Comparison of ENCODE assay signal across 9 cellular contexts in the genomic region with DNA sequence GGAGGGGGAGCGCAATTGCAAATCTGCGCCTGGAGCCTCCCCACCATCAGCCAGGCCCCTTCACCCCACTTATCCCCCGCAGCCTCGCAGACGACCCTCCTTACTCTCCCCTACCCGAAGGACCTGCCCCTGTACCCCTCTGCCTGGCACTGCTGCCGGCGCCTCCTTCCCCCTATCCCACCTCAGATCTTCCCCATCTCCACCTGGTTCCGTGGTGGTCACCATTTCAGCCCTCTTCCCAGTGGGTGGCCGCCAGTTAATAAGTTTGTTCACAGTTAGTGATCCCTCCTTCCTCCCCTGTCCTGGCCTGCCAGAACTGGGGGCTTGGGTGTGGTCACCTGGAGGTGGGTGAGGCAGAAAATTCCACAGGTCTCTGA. TPM values are rescaled to one million over a fixed set of nuclear protein-coding genes. Genes with fewer than 3 reads are reported as not detected.
A peak's percentile ranks its signal among the peaks of the same experiment; 100 is the strongest.
DNase-seq lines count a peak whose midpoint lies in the region; ATAC-seq, FAIRE-seq and TF ChIP-seq lines count a peak whose summit lies in the region.
"Had no signal": no experiment of that assay in that cellular context is flagged by ENCODE, and none has a peak within 500 bp of the region (broad histone marks: within the 10 kb centered on the region; RNA-seq: fewer than 3 reads in every experiment).

No MANE protein-coding gene starts in this region.

- H3K27me3 ChIP-seq in gastrocnemius medialis = no peaks in the 10 kb centered on the region

- peak; percentile 20 to 34 for ATAC-seq in gastrocnemius medialis
- no peak for ATAC-seq in HG03342 (IDR thresholded peaks at IDR 0.05; ENCODE audit: unreplicated experiment)
- no peak for ATAC-seq in GM18511 (IDR thresholded peaks at IDR 0.05; ENCODE audit: unreplicated experiment)
- ATAC-seq: activated naive CD4-positive, alpha-beta T cell treated with anti-CD3 and anti-CD28 coated beads, Interleukin-2, amount 50 U/mL, for 72 hours had no signal

- H3K9me3 ChIP-seq in gastrocnemius medialis = no peaks in the 10 kb centered on the region

- no peaks in the 10 kb centered on the region for H3K27me3 Mint-ChIP-seq in activated CD4-positive, alpha-beta T cell treated with anti-CD3 and anti-CD28 coated beads, Interleukin-2, amount 10 ng/mL, durations not matched to agents 24 days and 14 days

- peak overlapping the region; percentile 93 to 95 (median 95) for H3K27ac ChIP-seq in gastrocnemius medialis

- DNase-seq in GM20000 (ENCODE audit: low spot score) (peak; percentile 27), astrocyte of the hippocampus (ENCODE audit: low read depth, low spot score) (peak; percentile 11), gastrocnemius medialis (no peak), frontal cortex (ENCODE audit: low spot score in 2 of 2) (no peak)
- no peak for DNase-seq in activated CD4-positive, alpha-beta T cell treated with anti-CD3 and anti-CD28 coated beads, Interleukin-2, amount 10 ng/mL, durations not matched to agents 24 days and 14 days

- intact Hi-C loops in gastrocnemius medialis (cut with DNase I; ENCODE audit: low total_unique reads) = loop anchor here (1.0 to 2.0 kb wide), 2 partner anchors 23 to 28 kb away; no protein-coding TSS in a partner anchor
- intact Hi-C loops in activated CD4-positive, alpha-beta T cell treated with anti-CD3 and anti-CD28 coated beads, Interleukin-2, amount 10 ng/mL, durations not matched to agents 24 days and 14 days (cut with micrococcal nuclease) = no loop called here

- in situ Hi-C loops in gastrocnemius medialis (cut with MboI; ENCODE audit: low sequenced_read_pairs in 4 of 4) = no loop called here

- H3K4me1 ChIP-seq in gastrocnemius medialis = peaks cover 30 to 32% of the 10 kb centered on the region in 2 donors

- peaks cover 19% of the 10 kb centered on the region for H3K36me3 Mint-ChIP-seq in activated CD4-positive, alpha-beta T cell treated with anti-CD3 and anti-CD28 coated beads, Interleukin-2, amount 10 ng/mL, durations not matched to agents 24 days and 14 days (ENCODE audit: low read depth)
- H3K36me3 Mint-ChIP-seq: activated naive CD4-positive, alpha-beta T cell treated with anti-CD3 and anti-CD28 coated beads, Interleukin-2, amount 50 U/mL, for 72 hours had no signal

- no peaks in the 10 kb centered on the region for H3K9me3 Mint-ChIP-seq in activated CD4-positive, alpha-beta T cell treated with anti-CD3 and anti-CD28 coated beads, Interleukin-2, amount 10 ng/mL, durations not matched to agents 24 days and 14 days
- H3K9me3 Mint-ChIP-seq: activated naive CD4-positive, alpha-beta T cell treated with anti-CD3 and anti-CD28 coated beads, Interleukin-2, amount 50 U/mL, for 72 hours had no signal

- H3K4me3 ChIP-seq in iPS-11a (ENCODE audit: low read depth, low read length) (peak overlapping the region; percentile 49), gastrocnemius medialis (peak overlapping the region; percentile 65 to 80 (median 76))

- peaks cover 0 to 33% of the 10 kb centered on the region in 2 donors for H3K36me3 ChIP-seq in gastrocnemius medialis

- no peak for FAIRE-seq in frontal cortex (lab: Jason Lieb, UNC)

- TF ChIP-seq CTCF in GM20000 (IDR thresholded peaks at IDR 0.05; ENCODE audit: extremely low read depth, missing control alignments) (no peak), gastrocnemius medialis (IDR thresholded peaks at IDR 0.05 in 4 of 5, conservative IDR thresholded peaks at IDR 0.05 in 1 of 5) (no peak)

- no peak overlapping the region for H3K4me3 Mint-ChIP-seq in activated CD4-positive, alpha-beta T cell treated with anti-CD3 and anti-CD28 coated beads, Interleukin-2, amount 10 ng/mL, durations not matched to agents 24 days and 14 days

- TF ChIP-seq POLR2A in gastrocnemius medialis (IDR thresholded peaks at IDR 0.05) = no peak

- H3K27ac Mint-ChIP-seq in activated CD4-positive, alpha-beta T cell treated with anti-CD3 and anti-CD28 coated beads, Interleukin-2, amount 10 ng/mL, durations not matched to agents 24 days and 14 days = no peak overlapping the region

- H3K4me1 Mint-ChIP-seq in activated CD4-positive, alpha-beta T cell treated with anti-CD3 and anti-CD28 coated beads, Interleukin-2, amount 10 ng/mL, durations not matched to agents 24 days and 14 days = peaks cover 26% of the 10 kb centered on the region

RNA-seq across cellular contexts. Expression of a gene that starts 0.4 kb away (rescaled TPM):
- total RNA-seq in gastrocnemius medialis (100 to 1,000 TPM in 2 of 4 donors, 10 to 100 TPM in 2; 51.1 to 168 (median 105) TPM), frontal cortex (18.8 TPM)
- total RNA-seq in activated CD4-positive, alpha-beta T cell treated with anti-CD3 and anti-CD28 coated beads, Interleukin-2, amount 10 ng/mL, durations not matched to agents 24 days and 14 days = 85.5 and 98.6 TPM in 2 replicates

RNA-seq across cellular contexts. Expression of a gene that starts 28.4 kb away (rescaled TPM):
- 10 to 100 TPM; 67.3 to 88.2 (median 76.6) TPM for total RNA-seq in gastrocnemius medialis
- 588 TPM in 2 replicates for total RNA-seq in activated CD4-positive, alpha-beta T cell treated with anti-CD3 and anti-CD28 coated beads, Interleukin-2, amount 10 ng/mL, durations not matched to agents 24 days and 14 days
- 132 TPM for total RNA-seq in frontal cortex

RNA-seq across cellular contexts. Expression of a gene that starts 38.6 kb away (rescaled TPM):
- total RNA-seq in gastrocnemius medialis = under 1 TPM in 1 of 4 donors, not detected in 3; 0.32 TPM
- not detected in 2 replicates for total RNA-seq in activated CD4-positive, alpha-beta T cell treated with anti-CD3 and anti-CD28 coated beads, Interleukin-2, amount 10 ng/mL, durations not matched to agents 24 days and 14 days
- total RNA-seq in frontal cortex = 0.41 TPM
- total RNA-seq: activated naive CD4-positive, alpha-beta T cell treated with anti-CD3 and anti-CD28 coated beads, Interleukin-2, amount 50 U/mL, for 72 hours had no signal

RNA-seq across cellular contexts. Expression of a gene that starts 57.0 kb away (rescaled TPM):
- total RNA-seq in gastrocnemius medialis = 10 to 100 TPM in 3 of 4 donors, 1 to 10 TPM in 1; 7.3 to 18.1 (median 13.4) TPM
- total RNA-seq in activated CD4-positive, alpha-beta T cell treated with anti-CD3 and anti-CD28 coated beads, Interleukin-2, amount 10 ng/mL, durations not matched to agents 24 days and 14 days = 41.0 and 44.2 TPM in 2 replicates
- 73.0 TPM for total RNA-seq in frontal cortex

RNA-seq across cellular contexts. Expression of a gene that starts 59.9 kb away (rescaled TPM):
- total RNA-seq in gastrocnemius medialis (10 to 100 TPM; 16.8 to 24.1 (median 19.9) TPM), frontal cortex (2.0 TPM)
- total RNA-seq in activated CD4-positive, alpha-beta T cell treated with anti-CD3 and anti-CD28 coated beads, Interleukin-2, amount 10 ng/mL, durations not matched to agents 24 days and 14 days = 84.0 and 90.6 TPM in 2 replicates

Comparison
In these comparisons a context has a peak if more than half of its experiments do, and no peak if none do; other contexts are left out.
1. DNase-seq: peak in GM20000 (single experiment) and astrocyte of the hippocampus (single experiment); none in gastrocnemius medialis (0 of 2), activated CD4-positive, alpha-beta T cell treated with anti-CD3 and anti-CD28 coated beads, Interleukin-2, amount 10 ng/mL, durations not matched to agents 24 days and 14 days (single experiment) and frontal cortex (0 of 2).
2. ATAC-seq: peak in gastrocnemius medialis (2 of 2); none in HG03342 (single experiment) and GM18511 (single experiment).